Comparison of ENCODE assay signal across 33 cellular contexts in the genomic region with DNA sequence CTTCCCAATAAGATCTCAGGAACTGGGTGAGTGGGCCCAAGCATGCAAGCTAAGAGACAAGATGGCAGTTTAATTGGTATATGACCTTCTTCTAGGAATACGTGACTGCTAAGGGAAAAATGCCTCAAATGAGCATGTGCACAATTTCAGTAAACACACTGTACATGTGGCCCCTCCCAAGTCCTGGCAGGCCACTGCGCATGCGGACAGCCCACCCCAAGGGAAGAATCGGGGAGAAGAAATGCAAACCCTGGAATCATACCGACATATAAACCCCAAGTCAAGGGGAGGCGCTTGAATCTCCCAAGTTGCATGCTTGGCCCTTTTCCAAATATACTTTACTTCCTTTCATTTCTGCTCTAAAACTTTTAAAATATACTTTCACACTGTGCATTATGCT. TPM values are rescaled to one million over a fixed set of nuclear protein-coding genes. Genes with fewer than 3 reads are reported as not detected.
A peak's percentile ranks its signal among the peaks of the same experiment; 100 is the strongest.
DNase-seq lines count a peak whose midpoint lies in the region; ATAC-seq, FAIRE-seq and TF ChIP-seq lines count a peak whose summit lies in the region.
"Had no signal": no experiment of that assay in that cellular context is flagged by ENCODE, and none has a peak within 500 bp of the region (broad histone marks: within the 10 kb centered on the region; RNA-seq: fewer than 3 reads in every experiment).

No MANE protein-coding gene starts in this region.

- no peak overlapping the region for H3K4me2 ChIP-seq in K562 (ENCODE audit: insufficient read depth, low read length)
- H3K4me2 ChIP-seq: A549; BLaER1; BLaER1 treated with 17β-estradiol and CSF1 and Interleukin-3, amounts not matched to agents 10 nM and 100 nM had no signal

- no peaks in the 10 kb centered on the region for H3K36me3 Mint-ChIP-seq in neural crest cell (ENCODE audit: low read depth)
- no peaks in the 10 kb centered on the region for H3K36me3 Mint-ChIP-seq in immature natural killer cell
- H3K36me3 Mint-ChIP-seq: CD14-positive monocyte; CD4-positive, alpha-beta memory T cell; CD4-positive, CD25-positive, alpha-beta regulatory T cell; CD8-positive, alpha-beta T cell had no signal

- DNase-seq in K562 (ENCODE audit: extremely low read depth in 1 of 4, low spot score in 3 of 4) (no peak), neural crest cell (ENCODE audit: low read depth, low spot score) (no peak), immature natural killer cell (no peak)
- DNase-seq: 8988T; ACHN; AML-193; BE2C; C1 segment of cervical spinal cord; Caco-2; Calu3; CD4-positive, alpha-beta memory T cell; CD4-positive, alpha-beta T cell; CD4-positive, CD25-positive, alpha-beta regulatory T cell; CD8-positive, alpha-beta memory T cell; CD8-positive, alpha-beta T cell; COR-L47; DMS 273 treated with DMSO at 0.1 percent for 48 hours; DMS153; DMS53; DMS79; DMS79 treated with DMSO at 0.1 percent for 48 hours; DND-41; EL had no signal

- no peak overlapping the region for H2AFZ ChIP-seq in K562 (ENCODE audit: low read depth, low read length)

- CTCF ChIA-PET in K562 (lab: Yijun Ruan, JAX; ENCODE audit: low intra/inter-chr PET ratio), result no interaction called here

- no TSS peak for BruUV-seq in K562 (replicated peaks; lab: Mats Ljungman, UMichigan)

- POLR2A ChIA-PET in K562 (lab: Yijun Ruan, JAX), result no interaction called here

- TF ChIP-seq EP300 in K562 (IDR thresholded peaks at IDR 0.05; ENCODE audit: low read length), result no peak

- intact Hi-C loops in K562 (cut with micrococcal nuclease), result no loop called here

- H3K27ac ChIP-seq in K562 (ENCODE audit: extremely low read depth, low read depth, low read length), result no peak overlapping the region
- H3K27ac ChIP-seq: 22Rv1; A549; BLaER1; BLaER1 treated with 17β-estradiol and CSF1 and Interleukin-3, amounts not matched to agents 10 nM and 100 nM; C4-2B had no signal

- TF ChIP-seq POLR2A in K562 (conservative IDR thresholded peaks at IDR 0.05), result no peak

- 12% methylated on average over 6 of the region's 6 CpGs for WGBS in K562 (ENCODE audit: insufficient coverage, low coverage, missing lambda C conversion rate)

- no peak overlapping the region for H3K4me3 Mint-ChIP-seq in neural crest cell
- no peak overlapping the region for H3K4me3 Mint-ChIP-seq in immature natural killer cell
- H3K4me3 Mint-ChIP-seq: B cell; CD14-positive monocyte; CD4-positive, alpha-beta memory T cell; CD4-positive, alpha-beta T cell; CD4-positive, CD25-positive, alpha-beta regulatory T cell; CD8-positive, alpha-beta memory T cell; CD8-positive, alpha-beta T cell had no signal

- H3K36me3 ChIP-seq in K562 (ENCODE audit: control insufficient read depth, insufficient read depth, low read length), result no peaks in the 10 kb centered on the region
- H3K36me3 ChIP-seq: BE2C; BLaER1; BLaER1 treated with 17β-estradiol and CSF1 and Interleukin-3, amounts not matched to agents 10 nM and 100 nM had no signal

- H3K27me3 Mint-ChIP-seq in neural crest cell (ENCODE audit: low read depth) (peaks cover 44% of the 10 kb centered on the region), immature natural killer cell (ENCODE audit: low read depth in 3 of 3) (peaks cover 4 to 14% (median 7%) of the 10 kb centered on the region in 3 donors)

- H3K4me1 Mint-ChIP-seq in neural crest cell, result no peaks in the 10 kb centered on the region
- H3K4me1 Mint-ChIP-seq in immature natural killer cell, result no peaks in the 10 kb centered on the region
- H3K4me1 Mint-ChIP-seq: CD14-positive monocyte; CD4-positive, alpha-beta memory T cell; CD8-positive, alpha-beta memory T cell had no signal

- H3K9me1 ChIP-seq in K562 (ENCODE audit: control insufficient read depth, insufficient read depth, low read length), result no peaks in the 10 kb centered on the region

- no peak for FAIRE-seq in K562 (lab: Jason Lieb, UNC)
- FAIRE-seq: A204.1, A549, D721Med had no signal

- no peaks in the 10 kb centered on the region for H3K4me1 ChIP-seq in K562 (replicated peaks in 1 of 2; ENCODE audit: control insufficient read depth in 2 of 2, insufficient read depth in 2 of 2, low read length in 2 of 2)
- H3K4me1 ChIP-seq: A549, BE2C, BLaER1, Caco-2 had no signal

- no peaks in the 10 kb centered on the region for H3K79me2 ChIP-seq in K562 (ENCODE audit: control insufficient read depth, insufficient read depth, low read length)

- peaks cover 0 to 2% of the 10 kb centered on the region in 2 experiments; a peak in 1 of 5 replicates for H3K27me3 ChIP-seq in K562 (ENCODE audit: control insufficient read depth in 2 of 2, insufficient read depth in 2 of 2, low read length in 2 of 2)
- H3K27me3 ChIP-seq: BE2C; BLaER1; BLaER1 treated with 17β-estradiol and CSF1 and Interleukin-3, amounts not matched to agents 10 nM and 100 nM had no signal

- TF ChIP-seq CTCF in K562 (IDR thresholded peaks at IDR 0.05 in 2 of 3, conservative IDR thresholded peaks at IDR 0.05 in 1 of 3; ENCODE audit: insufficient read depth in 2 of 3, low read depth in 1 of 3, low read length in 3 of 3) (no peak), neural crest cell (conservative IDR thresholded peaks at IDR 0.05) (no peak)

- peak overlapping the region; percentile 85 for H3K27ac Mint-ChIP-seq in neural crest cell (ENCODE audit: unreplicated experiment)
- no peak overlapping the region for H3K27ac Mint-ChIP-seq in immature natural killer cell
- H3K27ac Mint-ChIP-seq: B cell; CD14-positive monocyte; CD4-positive, alpha-beta memory T cell; CD4-positive, alpha-beta T cell; CD4-positive, CD25-positive, alpha-beta regulatory T cell; CD8-positive, alpha-beta memory T cell; CD8-positive, alpha-beta T cell had no signal

- no peak overlapping the region for H3K9ac ChIP-seq in K562 (ENCODE audit: insufficient read depth in 1 of 2, low read depth in 2 of 2, low read length in 2 of 2)
- H3K9ac ChIP-seq: BLaER1; BLaER1 treated with 17β-estradiol and CSF1 and Interleukin-3, amounts not matched to agents 10 nM and 100 nM had no signal

- TF ChIP-seq RAD21 in K562 (CRISPR knock-in tag; conservative IDR thresholded peaks at IDR 0.05 in 1 of 2, IDR thresholded peaks at IDR 0.05 in 1 of 2), result no peak

- ATAC-seq in K562, result no peak
- ATAC-seq in HG02623 (IDR thresholded peaks at IDR 0.05; ENCODE audit: unreplicated experiment), result no peak
- ATAC-seq: A549; CD8-positive, alpha-beta T cell had no signal

- H3K9me3 Mint-ChIP-seq in neural crest cell, result peaks cover 5% of the 10 kb centered on the region
- no peaks in the 10 kb centered on the region for H3K9me3 Mint-ChIP-seq in immature natural killer cell
- H3K9me3 Mint-ChIP-seq: CD14-positive monocyte; CD4-positive, alpha-beta memory T cell; CD4-positive, alpha-beta T cell; CD8-positive, alpha-beta memory T cell; CD8-positive, alpha-beta T cell had no signal

- no peaks in the 10 kb centered on the region for H3K9me3 ChIP-seq in K562 (replicated peaks; ENCODE audit: control insufficient read depth, insufficient read depth, low read depth, low read length)
- H3K9me3 ChIP-seq: A549; BE2C; BLaER1; BLaER1 treated with 17β-estradiol and CSF1 and Interleukin-3, amounts not matched to agents 10 nM and 100 nM; Caco-2 had no signal

- H4K20me1 ChIP-seq in K562 (replicated peaks; ENCODE audit: control insufficient read depth, insufficient read depth, low read length), result no peaks in the 10 kb centered on the region
- H4K20me1 ChIP-seq: BLaER1; BLaER1 treated with 17β-estradiol and CSF1 and Interleukin-3, amounts not matched to agents 10 nM and 100 nM had no signal

- no peak overlapping the region for H3K4me3 ChIP-seq in K562
- H3K4me3 ChIP-seq: A549; BLaER1; BLaER1 treated with 17β-estradiol and CSF1 and Interleukin-3, amounts not matched to agents 10 nM and 100 nM had no signal

- in situ Hi-C loops in K562 (cut with MboI), result no loop called here

RNA-seq across cellular contexts. Expression of gene CCDC93, which starts 15.2 kb away (rescaled TPM):
- total RNA-seq in K562 (2011; cell fraction: chromatin; rRNA removed; ENCODE audit: low replicate concordance), result 33.4 and 55.4 TPM in 2 replicates
- total RNA-seq in K562 (2011; cell fraction: nucleolus; rRNA removed), result 16.0 and 23.0 TPM in 2 replicates
- 29.9 TPM in 2 replicates for total RNA-seq in K562 (2011; cell fraction: nucleoplasm; rRNA removed)
- total RNA-seq in K562 (2014; rRNA removed), result 9.6 and 10.8 TPM in 2 replicates
- 12.4 and 12.7 TPM in 2 replicates for total RNA-seq in K562 (2014; rRNA removed; fragmentation: Illumina TruSeq; extraction: Trizol)
- 19.3 and 20.7 TPM in 2 replicates for total RNA-seq in K562 (2015; rRNA removed; fragmentation: Illumina TruSeq; extraction: Trizol)
- 11.1 and 14.1 TPM in 2 replicates for total RNA-seq in K562 (2021)
- 13.7 and 22.8 TPM in 2 replicates for polyA plus RNA-seq in K562 (2011; rRNA removed)
- polyA plus RNA-seq in K562 (2011; cell fraction: cytosol; rRNA removed), result 4.3 and 9.2 TPM in 2 replicates
- 94.9 and 129 TPM in 2 replicates for polyA plus RNA-seq in K562 (2011; cell fraction: nucleus; rRNA removed)
- polyA plus RNA-seq in K562 (2012), result 8.9 and 11.6 TPM in 2 replicates
- 11.3 and 15.3 TPM in 2 replicates for polyA plus RNA-seq in K562 (2014; fragmentation: Illumina TruSeq; extraction: Trizol)
- 1 to 10 TPM; 3.3 to 3.6 TPM for polyA plus RNA-seq in K562 (2014; fragmentation: Nextera tagmentation; extraction: Ambion mirVana)
- polyA plus RNA-seq in K562 (2014; rRNA removed), result 11.6 and 12.2 TPM in 2 replicates
- 11.7 and 21.5 TPM in 2 replicates for polyA minus RNA-seq in K562 (2011; rRNA and poly(A)+ RNA removed)
- 6.0 and 6.9 TPM in 2 replicates for polyA minus RNA-seq in K562 (2011; cell fraction: cytosol; rRNA and poly(A)+ RNA removed)
- 27.1 and 60.1 TPM in 2 replicates for polyA minus RNA-seq in K562 (2011; cell fraction: nucleus; rRNA and poly(A)+ RNA removed)
- total RNA-seq in neural crest cell, result 39.1 and 46.6 TPM in 2 replicates
- polyA plus RNA-seq in immature natural killer cell, result 1 to 10 TPM; 3.0 to 7.7 (median 4.2) TPM

RNA-seq across cellular contexts. Expression of gene INSIG2, which starts 59.2 kb away (rescaled TPM):
- total RNA-seq in K562 (2011; cell fraction: chromatin; rRNA removed; ENCODE audit: low replicate concordance), result 7.7 and 29.7 TPM in 2 replicates
- total RNA-seq in K562 (2011; cell fraction: nucleolus; rRNA removed), result 2.8 and 5.1 TPM in 2 replicates
- total RNA-seq in K562 (2011; cell fraction: nucleoplasm; rRNA removed), result 13.0 and 21.4 TPM in 2 replicates
- 1.5 and 2.1 TPM in 2 replicates for total RNA-seq in K562 (2014; rRNA removed)
- 3.4 and 3.5 TPM in 2 replicates for total RNA-seq in K562 (2014; rRNA removed; fragmentation: Illumina TruSeq; extraction: Trizol)
- total RNA-seq in K562 (2015; rRNA removed; fragmentation: Illumina TruSeq; extraction: Trizol), result 1.9 and 2.4 TPM in 2 replicates
- total RNA-seq in K562 (2021), result 5.5 and 6.7 TPM in 2 replicates
- 27.5 and 34.2 TPM in 2 replicates for polyA plus RNA-seq in K562 (2011; rRNA removed)
- polyA plus RNA-seq in K562 (2011; cell fraction: cytosol; rRNA removed), result 6.5 and 18.8 TPM in 2 replicates
- 8.4 and 16.2 TPM in 2 replicates for polyA plus RNA-seq in K562 (2011; cell fraction: nucleus; rRNA removed)
- 8.8 TPM in 2 replicates for polyA plus RNA-seq in K562 (2012)
- 4.0 and 4.1 TPM in 2 replicates for polyA plus RNA-seq in K562 (2014; fragmentation: Illumina TruSeq; extraction: Trizol)
- 10 to 100 TPM in 1 of 2 experiments, 1 to 10 TPM in 1; 9.7 to 10.7 TPM for polyA plus RNA-seq in K562 (2014; fragmentation: Nextera tagmentation; extraction: Ambion mirVana)
- polyA plus RNA-seq in K562 (2014; rRNA removed), result 6.4 and 11.0 TPM in 2 replicates
- 16.5 and 22.3 TPM in 2 replicates for polyA minus RNA-seq in K562 (2011; rRNA and poly(A)+ RNA removed)
- 3.2 and 5.3 TPM in 2 replicates for polyA minus RNA-seq in K562 (2011; cell fraction: cytosol; rRNA and poly(A)+ RNA removed)
- 5.5 and 14.8 TPM in 2 replicates for polyA minus RNA-seq in K562 (2011; cell fraction: nucleus; rRNA and poly(A)+ RNA removed)
- total RNA-seq in neural crest cell, result 13.0 and 14.4 TPM in 2 replicates
- 10 to 100 TPM; 15.9 to 19.8 (median 19.1) TPM for polyA plus RNA-seq in immature natural killer cell
